28 cellular contexts compared by ENCODE assay signal in the genomic region with DNA sequence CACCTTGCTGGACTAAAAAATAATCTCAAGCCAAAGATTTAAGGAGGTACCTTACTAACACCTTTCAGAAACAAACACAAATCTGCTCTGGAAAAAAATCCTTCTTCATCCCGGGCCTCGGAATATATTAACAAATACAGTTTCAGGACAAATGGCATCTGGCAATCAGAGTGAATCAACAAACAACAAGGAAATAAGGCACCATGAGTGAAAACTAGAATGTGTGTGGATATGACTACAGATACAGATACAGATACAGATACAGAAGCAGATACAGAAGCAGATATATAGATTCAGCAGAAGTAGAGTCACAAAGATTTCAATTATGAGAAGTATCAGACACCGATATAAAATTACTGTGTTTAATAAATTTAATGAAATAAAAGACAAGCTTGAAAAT.
"Had no signal": no experiment of that assay in that cellular context is flagged by ENCODE, and none has a peak within 500 bp of the region (broad histone marks: within the 10 kb centered on the region; RNA-seq: fewer than 3 reads in every experiment).

No MANE protein-coding gene starts in this region.

- H3K4me3 ChIP-seq: coronary artery, dorsolateral prefrontal cortex, esophagus muscularis mucosa, esophagus squamous epithelium, gastrocnemius medialis, gastroesophageal sphincter, heart left ventricle, heart right ventricle, hepatocyte had no signal

- H3K27ac ChIP-seq: coronary artery, dorsolateral prefrontal cortex, epithelial cell of prostate, esophagus muscularis mucosa, esophagus squamous epithelium, foreskin keratinocyte, gastrocnemius medialis, gastroesophageal sphincter, heart left ventricle, heart right ventricle, hepatocyte had no signal

- H3K9me3 ChIP-seq: gastroesophageal sphincter had no signal

- FAIRE-seq: endometrium, endothelial cell of umbilical vein, frontal cortex had no signal

- H3K4me1 ChIP-seq: esophagus muscularis mucosa, gastroesophageal sphincter had no signal

- DNase-seq: cortex of kidney; dermis blood vessel endothelial cell; dorsolateral prefrontal cortex; effector CD4-positive, alpha-beta T cell; effector CD8-positive, alpha-beta T cell; effector memory CD4-positive, alpha-beta T cell; effector memory CD8-positive, alpha-beta T cell; endodermal cell; erythroblast; esophagus squamous epithelium; foreskin fibroblast; foreskin keratinocyte; foreskin melanocyte; gastrocnemius medialis; glutamatergic neuron; head of caudate nucleus; heart left ventricle; heart right ventricle; hippocampal formation had no signal

- H2AFZ ChIP-seq: hepatocyte had no signal

- H3K36me3 ChIP-seq: esophagus muscularis mucosa, esophagus squamous epithelium, gastrocnemius medialis, gastroesophageal sphincter, heart left ventricle, heart right ventricle had no signal

- H3K27me3 ChIP-seq: dorsolateral prefrontal cortex, esophagus muscularis mucosa, esophagus squamous epithelium, foreskin keratinocyte, gastrocnemius medialis, heart left ventricle, heart right ventricle, hepatocyte had no signal

- H3K4me2 ChIP-seq: hepatocyte had no signal

- ATAC-seq: effector memory CD8-positive, alpha-beta T cell; esophagus mucosa; foreskin keratinocyte; gastrocnemius medialis; gastroesophageal sphincter; heart left ventricle; heart right ventricle had no signal

- H3K79me2 ChIP-seq: hepatocyte had no signal
